Comparison of ENCODE assay signal across 18 cellular contexts in the genomic region with DNA sequence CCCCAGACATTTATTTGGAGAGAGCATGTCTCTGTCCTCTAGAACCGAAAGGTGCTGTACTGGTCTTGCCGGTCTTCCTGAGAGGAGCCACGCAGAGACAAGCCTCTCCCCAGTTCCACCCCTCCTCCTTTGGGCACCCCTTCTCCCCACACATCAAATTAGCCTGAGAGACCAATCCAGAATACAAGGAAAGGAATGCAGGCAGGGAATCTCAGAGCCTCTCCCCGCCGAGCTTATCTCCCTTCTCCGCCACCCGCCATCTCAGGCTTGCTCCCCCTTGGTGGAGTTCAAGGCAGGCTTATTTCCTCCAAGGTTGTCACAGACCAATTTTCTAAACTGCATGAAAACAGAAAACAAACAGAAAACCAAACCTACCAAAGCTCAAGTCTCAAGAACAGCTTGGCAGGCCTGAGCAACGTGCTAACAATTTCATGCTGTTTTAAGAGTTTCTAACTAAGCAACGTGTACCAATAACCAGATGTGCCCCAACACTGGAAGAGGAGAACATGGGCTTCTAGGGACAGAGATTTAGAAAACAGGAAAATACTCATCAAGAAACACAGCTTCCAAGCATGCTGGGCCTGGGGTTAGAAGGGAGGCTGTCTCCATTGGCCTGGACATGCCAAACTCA.
A peak's percentile ranks its signal among the peaks of the same experiment; 100 is the strongest.
DNase-seq lines count a peak whose midpoint lies in the region; ATAC-seq and TF ChIP-seq lines count a peak whose summit lies in the region.
"Had no signal": no experiment of that assay in that cellular context is flagged by ENCODE, and none has a peak within 500 bp of the region (broad histone marks: within the 10 kb centered on the region; RNA-seq: fewer than 3 reads in every experiment).

No MANE protein-coding gene starts in this region.

- no peaks in the 10 kb centered on the region for H3K9me3 ChIP-seq in right cardiac atrium (ENCODE audit: control insufficient read depth, low read length)

- H4K5ac ChIP-seq in mesendoderm (ENCODE audit: low read length), result peak overlapping the region; percentile 9

- no peak overlapping the region for H4K8ac ChIP-seq in mesendoderm (ENCODE audit: low read depth, low read length)

- no peak overlapping the region for H2BK120ac ChIP-seq in mesendoderm (ENCODE audit: low read depth, low read length)

- H3K36me3 Mint-ChIP-seq in activated naive CD8-positive, alpha-beta T cell treated with anti-CD3 and anti-CD28 coated beads for 36 hours, result no peaks in the 10 kb centered on the region
- H3K36me3 Mint-ChIP-seq: CD8-positive, alpha-beta T cell had no signal

- no peaks in the 10 kb centered on the region for H3K79me2 ChIP-seq in mesendoderm (ENCODE audit: control insufficient read depth, insufficient read depth, low read length)

- H3K9ac ChIP-seq in mesendoderm (ENCODE audit: low read length), result no peak overlapping the region
- H3K9ac ChIP-seq: BLaER1, GM23248 had no signal

- H3K36me3 ChIP-seq in mesendoderm (ENCODE audit: control insufficient read depth, insufficient read depth, low read length), result no peaks in the 10 kb centered on the region
- H3K36me3 ChIP-seq in brain microvascular endothelial cell (replicated peaks), result no peaks in the 10 kb centered on the region
- H3K36me3 ChIP-seq: BLaER1 had no signal

- no peak overlapping the region for H3K23ac ChIP-seq in mesendoderm (ENCODE audit: low read length)

- H3K27me3 ChIP-seq in right cardiac atrium (ENCODE audit: control insufficient read depth, insufficient read depth) (no peaks in the 10 kb centered on the region), mesendoderm (ENCODE audit: insufficient read depth, low read length, poor library complexity) (no peaks in the 10 kb centered on the region), brain microvascular endothelial cell (replicated peaks) (no peaks in the 10 kb centered on the region)
- H3K27me3 ChIP-seq: BLaER1 had no signal

- H2AK5ac ChIP-seq in mesendoderm (ENCODE audit: low read length), result no peak overlapping the region

- H2BK5ac ChIP-seq in mesendoderm (ENCODE audit: low read length), result peak overlapping the region; percentile 30

- TF ChIP-seq CTCF in brain microvascular endothelial cell (IDR thresholded peaks at IDR 0.05; ENCODE audit: low read depth, low read length, missing control alignments), result no peak

- peak overlapping the region; percentile 15 for H3K56ac ChIP-seq in mesendoderm (ENCODE audit: low read length)

- no peaks in the 10 kb centered on the region for H3K4me1 Mint-ChIP-seq in activated naive CD8-positive, alpha-beta T cell treated with anti-CD3 and anti-CD28 coated beads for 36 hours

- H3K4me3 Mint-ChIP-seq in activated naive CD8-positive, alpha-beta T cell treated with anti-CD3 and anti-CD28 coated beads for 36 hours, result no peak overlapping the region
- H3K4me3 Mint-ChIP-seq: CD8-positive, alpha-beta T cell had no signal

- H2BK15ac ChIP-seq in mesendoderm (replicated peaks; ENCODE audit: low read depth), result no peak overlapping the region

- in situ Hi-C loops in brain microvascular endothelial cell (cut with HindIII; ENCODE audit: low pct_ligation_motif_present, low sequenced_read_pairs), result no loop called here

- peak overlapping the region; percentile 79 for H3K27ac ChIP-seq in right cardiac atrium (ENCODE audit: low read length)
- H3K27ac ChIP-seq in mesendoderm (ENCODE audit: low read depth, low read length), result peak overlapping the region; percentile 47
- no peak overlapping the region for H3K27ac ChIP-seq in brain microvascular endothelial cell
- H3K27ac ChIP-seq: BLaER1, GM23248 had no signal

- no peaks in the 10 kb centered on the region for H3K79me1 ChIP-seq in mesendoderm (ENCODE audit: low read length)

- H3K4me1 ChIP-seq in right cardiac atrium (ENCODE audit: control insufficient read depth, insufficient read depth, low read length) (peaks cover 35% of the 10 kb centered on the region), mesendoderm (ENCODE audit: control insufficient read depth, low read depth, low read length) (peaks cover 15% of the 10 kb centered on the region)
- H3K4me1 ChIP-seq: BLaER1 had no signal

- intact Hi-C loops in right cardiac atrium (cut with DNase I) (no loop called here), left ventricle myocardium superior (cut with micrococcal nuclease) (no loop called here), sciatic nerve (cut with DNase I) (no loop called here)

- H3K4me2 ChIP-seq in mesendoderm (ENCODE audit: low read length), result no peak overlapping the region
- H3K4me2 ChIP-seq: BLaER1 had no signal

- ATAC-seq in right cardiac atrium (no peak), left ventricle myocardium superior (no peak), sciatic nerve (peak; percentile 1)
- ATAC-seq: CD8-positive, alpha-beta T cell had no signal

- peak overlapping the region; percentile 72 for H3K18ac ChIP-seq in mesendoderm (ENCODE audit: low read length)

- H3K4me3 ChIP-seq in right cardiac atrium (ENCODE audit: low read length) (no peak overlapping the region), mesendoderm (ENCODE audit: low read length) (no peak overlapping the region), brain microvascular endothelial cell (ENCODE audit: low read depth, low read length) (no peak overlapping the region)
- H3K4me3 ChIP-seq: BLaER1, GM23248, PC-9 had no signal

- 55% methylated on average over 9 of the region's 9 CpGs for WGBS in right cardiac atrium
- WGBS in mesendoderm (ENCODE audit: extremely low coverage, insufficient coverage, low lambda C conversion rate), result no CpG with 5 or more reads among the region's 9 CpGs

- H3K9me3 Mint-ChIP-seq in activated naive CD8-positive, alpha-beta T cell treated with anti-CD3 and anti-CD28 coated beads for 36 hours, result peaks cover 1% of the 10 kb centered on the region

- DNase-seq in right cardiac atrium (no peak), left ventricle myocardium superior (no peak), mesendoderm (peak; percentile 80), sciatic nerve (ENCODE audit: low spot score) (no peak), iPS-NIHi7 (ENCODE audit: extremely low spot score) (no peak), NCI-H510A (lab: John Stamatoyannopoulos, UW) (no peak), brain microvascular endothelial cell (no peak)
- DNase-seq in activated naive CD8-positive, alpha-beta T cell treated with anti-CD3 and anti-CD28 coated beads for 36 hours, result no peak
- DNase-seq: CD8-positive, alpha-beta T cell; GF-D8; GM23248; KG1; NCI-H1048; NCI-H146; NCI-H2081; NCI-H510A treated with DMSO at 0.1 percent for 48 hours had no signal

- H3K27me3 Mint-ChIP-seq in activated naive CD8-positive, alpha-beta T cell treated with anti-CD3 and anti-CD28 coated beads for 36 hours, result peaks cover 4% of the 10 kb centered on the region

- H3K4ac ChIP-seq in mesendoderm (ENCODE audit: low read depth, low read length), result no peak overlapping the region

- H3K27ac Mint-ChIP-seq in activated naive CD8-positive, alpha-beta T cell treated with anti-CD3 and anti-CD28 coated beads for 36 hours, result no peak overlapping the region
- H3K27ac Mint-ChIP-seq: CD8-positive, alpha-beta T cell had no signal
